Comparison of ENCODE assay signal across 8 cellular contexts in genomic region chrX:56764153-56764974, GRCh38. TPM values are rescaled to one million over a fixed set of nuclear protein-coding genes. Genes with fewer than 3 reads are reported as not detected.
DNase-seq lines count a peak whose midpoint lies in the region; ATAC-seq and TF ChIP-seq lines count a peak whose summit lies in the region.

No MANE protein-coding gene starts in this region.

- TF ChIP-seq CTCF in DND-41 (IDR thresholded peaks at IDR 0.05; ENCODE audit: borderline replicate concordance, extremely low read depth, low read length, poor library complexity, severe bottlenecking) = peak; percentile 73
- peak; percentile 67 for TF ChIP-seq CTCF in foreskin keratinocyte (conservative IDR thresholded peaks at IDR 0.05)
- TF ChIP-seq CTCF in parathyroid adenoma (IDR thresholded peaks at IDR 0.05) = peak; percentile 36

- H4K20me1 ChIP-seq in DND-41 (ENCODE audit: insufficient read depth, low read length) = peaks cover 19% of the 10 kb centered on the region

- H2AFZ ChIP-seq in DND-41 (ENCODE audit: low read depth, low read length) (no peak overlapping the region), parathyroid adenoma (no peak overlapping the region)

- H3K9ac ChIP-seq in DND-41 (ENCODE audit: low read depth, low read length) = peak overlapping the region; percentile 45
- no peak overlapping the region for H3K9ac ChIP-seq in parathyroid adenoma

- peak overlapping the region; percentile 86 for H3K27ac ChIP-seq in DND-41 (ENCODE audit: low read length)
- no peak overlapping the region for H3K27ac ChIP-seq in foreskin keratinocyte
- H3K27ac ChIP-seq in parathyroid adenoma = peak overlapping the region; percentile 15
- no peak overlapping the region for H3K27ac ChIP-seq in aorta (ENCODE audit: low read depth in 1 of 2, low read length in 2 of 2)

- peak overlapping the region; percentile 98 for H3K27ac Mint-ChIP-seq in activated T-cell treated with anti-CD3 and anti-CD28 coated beads, Interleukin-2, amount 50 U/mL, for 72 hours

- H3K9me3 ChIP-seq in DND-41 (ENCODE audit: insufficient read depth, low read length, severe bottlenecking) = no peaks in the 10 kb centered on the region
- H3K9me3 ChIP-seq in parathyroid adenoma (ENCODE audit: control insufficient read depth, low read length) = no peaks in the 10 kb centered on the region
- no peaks in the 10 kb centered on the region for H3K9me3 ChIP-seq in aorta (ENCODE audit: control insufficient read depth, low read length)

- peaks cover 53% of the 10 kb centered on the region for H3K4me1 Mint-ChIP-seq in activated T-cell treated with anti-CD3 and anti-CD28 coated beads, Interleukin-2, amount 50 U/mL, for 72 hours (ENCODE audit: low read depth)

- no peaks in the 10 kb centered on the region for H3K27me3 ChIP-seq in DND-41 (ENCODE audit: insufficient read depth, low read length, poor library complexity)
- no peaks in the 10 kb centered on the region for H3K27me3 ChIP-seq in foreskin keratinocyte
- no peaks in the 10 kb centered on the region for H3K27me3 ChIP-seq in parathyroid adenoma (ENCODE audit: control insufficient read depth, insufficient read depth, low read length)
- no peaks in the 10 kb centered on the region for H3K27me3 ChIP-seq in aorta (ENCODE audit: control insufficient read depth in 1 of 2, insufficient read depth in 2 of 2, low read length in 1 of 2)

- no peaks in the 10 kb centered on the region for H3K27me3 Mint-ChIP-seq in activated T-cell treated with anti-CD3 and anti-CD28 coated beads, Interleukin-2, amount 50 U/mL, for 72 hours (ENCODE audit: low read depth)

- H3K79me2 ChIP-seq in DND-41 (ENCODE audit: insufficient read depth, low read length) (peaks cover 33% of the 10 kb centered on the region), parathyroid adenoma (no peaks in the 10 kb centered on the region)

- H3K4me1 ChIP-seq in DND-41 (ENCODE audit: insufficient read depth, low read length) (peaks cover 50% of the 10 kb centered on the region), foreskin keratinocyte (no peaks in the 10 kb centered on the region), parathyroid adenoma (no peaks in the 10 kb centered on the region), aorta (ENCODE audit: control insufficient read depth in 1 of 2, insufficient read depth in 2 of 2, low read length in 2 of 2) (no peaks in the 10 kb centered on the region)

- ATAC-seq in DND-41 (ENCODE audit: insufficient read depth, low read depth) = peak; percentile 70
- ATAC-seq in GM21717 (IDR thresholded peaks at IDR 0.05; ENCODE audit: unreplicated experiment) = peak; percentile 41
- ATAC-seq in activated T-cell treated with anti-CD3 and anti-CD28 coated beads, Interleukin-2, amount 50 U/mL, for 72 hours (replicated peaks in 1 of 2) = peak; percentile 56 to 75
- ATAC-seq in foreskin keratinocyte = peak; percentile 68
- ATAC-seq in aorta (ENCODE audit: low FRiP score) = peak; percentile 65

- peak overlapping the region; percentile 88 to 90 for H3K4me3 Mint-ChIP-seq in activated T-cell treated with anti-CD3 and anti-CD28 coated beads, Interleukin-2, amount 50 U/mL, for 72 hours

- H3K36me3 ChIP-seq in DND-41 (ENCODE audit: insufficient read depth, low read length) = peaks cover 18% of the 10 kb centered on the region
- H3K36me3 ChIP-seq in parathyroid adenoma (ENCODE audit: control insufficient read depth, insufficient read depth, low read length) = no peaks in the 10 kb centered on the region
- no peaks in the 10 kb centered on the region for H3K36me3 ChIP-seq in aorta (ENCODE audit: control insufficient read depth in 1 of 2, insufficient read depth in 2 of 2, low read length in 1 of 2)

- intact Hi-C loops in aorta (cut with DNase I) = no loop called here

- H3K4me2 ChIP-seq in DND-41 (ENCODE audit: insufficient read depth, low read length) = peak overlapping the region; percentile 55
- H3K4me2 ChIP-seq in parathyroid adenoma (ENCODE audit: low read length) = no peak overlapping the region

- 21 to 47% methylated on average over 19 to 20 of the region's 20 CpGs for WGBS in aorta, 2 donors

- H3K4me3 ChIP-seq in DND-41 (ENCODE audit: low read depth in 1 of 2, low read length in 2 of 2) (peak overlapping the region in 1 of 2 experiments; percentile 28; a peak in 1 of 4 replicates), parathyroid adenoma (ENCODE audit: low read depth, low read length) (no peak overlapping the region), aorta (ENCODE audit: low read length in 2 of 2) (peak overlapping the region in 1 of 2 donors; percentile 33)
- H3K4me3 ChIP-seq in Jurkat, Clone E6-1 (ENCODE audit: low read length) = no peak overlapping the region

- DNase-seq in DND-41 (peak; percentile 78), foreskin keratinocyte (peak in 1 of 2 donors; percentile 26), aorta (peak; percentile 80 to 89), Kasumi-1 (lab: John Stamatoyannopoulos, UW) (no peak)
- peak; percentile 80 for DNase-seq in Jurkat, Clone E6-1 (ENCODE audit: low read depth, low spot score)
- peak; percentile 70 to 82 for DNase-seq in activated T-cell treated with anti-CD3 and anti-CD28 coated beads, Interleukin-2, amount 50 U/mL, for 72 hours

- no peaks in the 10 kb centered on the region for H3K9me3 Mint-ChIP-seq in activated T-cell treated with anti-CD3 and anti-CD28 coated beads, Interleukin-2, amount 50 U/mL, for 72 hours

- peaks cover 0 to 2% of the 10 kb centered on the region in 2 donors for H3K36me3 Mint-ChIP-seq in activated T-cell treated with anti-CD3 and anti-CD28 coated beads, Interleukin-2, amount 50 U/mL, for 72 hours (ENCODE audit: insufficient read depth in 2 of 2)

RNA-seq across cellular contexts. Expression of gene NBDY, which starts 35.3 kb away (rescaled TPM):
- 80.9 TPM for polyA plus RNA-seq in Jurkat, Clone E6-1 (2012; ENCODE audit: insufficient read depth, insufficient read length)
- 10 to 100 TPM; 57.7 to 66.5 TPM for total RNA-seq in activated T-cell treated with anti-CD3 and anti-CD28 coated beads, Interleukin-2, amount 50 U/mL, for 72 hours
- total RNA-seq in foreskin keratinocyte (20.8 and 21.9 TPM in 2 replicates), aorta (10 to 100 TPM; 43.0 TPM)
- polyA plus RNA-seq in foreskin keratinocyte (47.8 and 48.2 TPM in 2 replicates), aorta (10 to 100 TPM; 35.7 to 45.5 TPM)

Comparison
In these comparisons a context has a peak if more than half of its experiments do, and no peak if none do; other contexts are left out.
1. DNase-seq: peak in DND-41 (single experiment), Jurkat, Clone E6-1 (single experiment), activated T-cell treated with anti-CD3 and anti-CD28 coated beads, Interleukin-2, amount 50 U/mL, for 72 hours (2 of 2) and aorta (2 of 2); none in Kasumi-1 (0 of 2).
2. H3K27ac ChIP-seq: peak in DND-41 (single experiment) and parathyroid adenoma (single experiment); none in foreskin keratinocyte (single experiment) and aorta (0 of 2).
3. Peak in every context shown above with its lines, with median percentiles within 50 percentile points of each other: ATAC-seq and CTCF ChIP-seq.